1 cellular context compared by ENCODE assay signal in genomic region chr16:87145181-87146176, GRCh38.
TF ChIP-seq lines count a peak whose summit lies in the region.

No MANE protein-coding gene starts in this region.

TF ChIP-seq in K562, 482 proteins besides CTCF, POLR2A, EP300 and RAD21 (continued from another document):
- TF ChIP-seq GTF3C2 (IDR thresholded peaks at IDR 0.05; ENCODE audit: borderline replicate concordance, extremely low read depth, insufficient read length): no peak
- TF ChIP-seq GTF2A2 (tag; IDR thresholded peaks at IDR 0.05): no peak
- TF ChIP-seq MTF1 (CRISPR knock-in tag; IDR thresholded peaks at IDR 0.05; ENCODE audit: borderline replicate concordance): no peak
- no peak for TF ChIP-seq HMGXB4 (CRISPR knock-in tag; IDR thresholded peaks at IDR 0.05)
- no peak for TF ChIP-seq MAFF (IDR thresholded peaks at IDR 0.05; ENCODE audit: low read length)
- no peak for TF ChIP-seq BRD9 (IDR thresholded peaks at IDR 0.05; ENCODE audit: low read depth, partially characterized antibody)
- TF ChIP-seq PATZ1 (CRISPR knock-in tag; IDR thresholded peaks at IDR 0.05; ENCODE audit: borderline replicate concordance): no peak
- no peak for TF ChIP-seq KAT7 (CRISPR knock-in tag; IDR thresholded peaks at IDR 0.05; ENCODE audit: borderline replicate concordance)
- no peak for TF ChIP-seq EGR1 (conservative IDR thresholded peaks at IDR 0.05)
- TF ChIP-seq FIP1L1 (IDR thresholded peaks at IDR 0.05; ENCODE audit: low read depth, low read length, poor library complexity, severe bottlenecking): no peak
- no peak for TF ChIP-seq NONO (IDR thresholded peaks at IDR 0.05; ENCODE audit: low read depth in 2 of 2, low read length in 1 of 2)
- TF ChIP-seq ZNF280B (CRISPR knock-in tag; IDR thresholded peaks at IDR 0.05): no peak
- TF ChIP-seq BCLAF1 (IDR thresholded peaks at IDR 0.05; ENCODE audit: borderline replicate concordance in 1 of 2, control insufficient read depth in 1 of 2, low read depth in 2 of 2, low read length in 1 of 2): no peak
- TF ChIP-seq ELF2 (CRISPR knock-in tag; IDR thresholded peaks at IDR 0.05): no peak
- no peak for TF ChIP-seq POLR3G (IDR thresholded peaks at IDR 0.05; ENCODE audit: extremely low read depth, insufficient read length, insufficient replicate concordance)
- no peak for TF ChIP-seq MYBL2 (IDR thresholded peaks at IDR 0.05; ENCODE audit: low read depth)
- TF ChIP-seq MYBL2 (CRISPR knock-in tag; IDR thresholded peaks at IDR 0.05; ENCODE audit: borderline replicate concordance): no peak
- 0 out of 2 replicates have a peak, but pooled peaks have one; percentile 30 for TF ChIP-seq SMAD4 (CRISPR knock-in tag; conservative IDR thresholded peaks at IDR 0.05)
- TF ChIP-seq ZNF134 (CRISPR knock-in tag; conservative IDR thresholded peaks at IDR 0.05): no peak
- TF ChIP-seq ZNF75A (CRISPR knock-in tag; IDR thresholded peaks at IDR 0.05): no peak
- no peak for TF ChIP-seq ZNF274 (IDR thresholded peaks at IDR 0.05; ENCODE audit: borderline replicate concordance, low read depth, low read length)
- TF ChIP-seq NUFIP1 (IDR thresholded peaks at IDR 0.05; ENCODE audit: partially characterized antibody): no peak
- no peak for TF ChIP-seq ZNF140 (CRISPR knock-in tag; IDR thresholded peaks at IDR 0.05)
- TF ChIP-seq ZNF282 (CRISPR knock-in tag; IDR thresholded peaks at IDR 0.05): no peak
- no peak for TF ChIP-seq ZNF124 (CRISPR knock-in tag; IDR thresholded peaks at IDR 0.05)
- TF ChIP-seq VEZF1 (CRISPR knock-in tag; IDR thresholded peaks at IDR 0.05): peak; percentile 56
- no peak for TF ChIP-seq ZNF778 (CRISPR knock-in tag; IDR thresholded peaks at IDR 0.05)
- TF ChIP-seq RB1 (IDR thresholded peaks at IDR 0.05; ENCODE audit: low read depth): no peak
- TF ChIP-seq ARID2 (IDR thresholded peaks at IDR 0.05): no peak
- no peak for TF ChIP-seq NKRF (IDR thresholded peaks at IDR 0.05; ENCODE audit: borderline replicate concordance)
- TF ChIP-seq ZNF354B (CRISPR knock-in tag; IDR thresholded peaks at IDR 0.05): no peak
- TF ChIP-seq ZNF507 (tag; conservative IDR thresholded peaks at IDR 0.05): no peak
- TF ChIP-seq UBTF (IDR thresholded peaks at IDR 0.05; ENCODE audit: borderline replicate concordance in 1 of 2, low read depth in 2 of 2, low read length in 2 of 2): no peak
- TF ChIP-seq ZNF23 (CRISPR knock-in tag; IDR thresholded peaks at IDR 0.05): no peak
- TF ChIP-seq DMBX1 (CRISPR knock-in tag; IDR thresholded peaks at IDR 0.05; ENCODE audit: borderline replicate concordance): no peak
